33 cellular contexts compared by ENCODE assay signal in the genomic region with DNA sequence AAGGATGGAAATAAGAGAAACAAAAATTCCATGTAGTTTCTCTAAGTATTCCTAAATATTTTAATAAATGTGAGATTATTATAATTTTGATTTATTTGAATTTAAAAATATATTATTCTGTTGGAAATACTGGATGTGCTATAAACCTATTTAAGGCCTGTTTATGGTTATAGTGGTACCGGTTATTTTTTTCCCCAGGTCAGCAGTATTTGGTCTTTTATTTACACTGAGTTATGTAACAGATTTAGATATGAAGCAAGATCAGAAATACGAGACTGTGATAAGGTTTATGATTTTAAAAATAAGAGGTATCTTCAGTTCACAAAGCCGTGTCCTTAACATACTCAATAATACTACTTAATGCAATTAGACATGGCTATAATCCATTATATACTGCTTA.
"Had no signal": no experiment of that assay in that cellular context is flagged by ENCODE, and none has a peak within 500 bp of the region (broad histone marks: within the 10 kb centered on the region; RNA-seq: fewer than 3 reads in every experiment).

No MANE protein-coding gene starts in this region.

- H3K4me1 ChIP-seq: adrenal gland, body of pancreas, breast epithelium had no signal

- DNase-seq: activated B cell treated with CpG ODN at 0.5 μM for 24 hours; activated CD4-positive, alpha-beta memory T cell treated with anti-CD3 and anti-CD28 coated beads for 36 hours; activated CD4-positive, alpha-beta T cell treated with anti-CD3 and anti-CD28 coated beads for 4 hours; activated CD4-positive, alpha-beta T cell treated with anti-CD3 and anti-CD28 coated beads, Interleukin-2, amount 10 ng/mL, durations not matched to agents 24 days and 14 days; activated CD4-positive, alpha-beta T cell treated with anti-CD3 and anti-CD28 coated beads, Interleukin-2, amount 50 U/mL, for 1 hour; activated CD4-positive, alpha-beta T cell treated with anti-CD3 and anti-CD28 coated beads, Interleukin-2, amount 50 U/mL, for 4 hours; activated CD4-positive, CD25-positive, alpha-beta regulatory T cell treated with anti-CD3 and anti-CD28 coated beads, Interleukin-2, amount 50 U/mL, for 72 hours; activated CD8-positive, alpha-beta memory T cell treated with anti-CD3 and anti-CD28 coated beads, Interleukin-2, amount 50 U/mL, for 4 hours; activated CD8-positive, alpha-beta T cell treated with anti-CD3 and anti-CD28 coated beads for 36 hours; activated effector memory CD4-positive, alpha-beta T cell treated with anti-CD3 and anti-CD28 coated beads, Interleukin-2, amount 50 U/mL, for 16 hours; activated gamma-delta T cell treated with Interleukin-2 at 50 U/mL for 16 hours; activated naive CD4-positive, alpha-beta T cell; activated naive CD4-positive, alpha-beta T cell treated with anti-CD3 and anti-CD28 coated beads for 36 hours; activated naive CD4-positive, alpha-beta T cell treated with anti-CD3 and anti-CD28 coated beads, Interleukin-2, amount 50 U/mL, for 16 hours; activated naive CD8-positive, alpha-beta T cell treated with anti-CD3 and anti-CD28 coated beads for 36 hours; activated T-cell treated with anti-CD3 and anti-CD28 coated beads for 4 hours; activated T-cell treated with anti-CD3 and anti-CD28 coated beads, Interleukin-2, amount 50 U/mL, for 1 hour; activated T-cell treated with anti-CD3 and anti-CD28 coated beads, Interleukin-2, amount 50 U/mL, for 4 hours; activated T-cell treated with anti-CD3 and anti-CD28 coated beads, Interleukin-2, amount 50 U/mL, for 72 hours; adrenal gland; amniotic stem cell; aorta; body of pancreas; brain microvascular endothelial cell; central memory CD4-positive, alpha-beta T cell; T-helper 17 cell; T1000 had no signal

- H3K27me3 ChIP-seq: adrenal gland, body of pancreas, brain microvascular endothelial cell, breast epithelium had no signal

- FAIRE-seq: astrocyte, TTC549 had no signal

- H3K9me3 ChIP-seq: body of pancreas, breast epithelium had no signal

- ATAC-seq: activated CD8-positive, alpha-beta T cell treated with anti-CD3 and anti-CD28 coated beads for 36 hours; activated naive CD4-positive, alpha-beta T cell treated with anti-CD3 and anti-CD28 coated beads, Interleukin-2, amount 50 U/mL, for 72 hours; activated T-cell treated with anti-CD3 and anti-CD28 coated beads, Interleukin-2, amount 50 U/mL, for 4 hours; activated T-cell treated with anti-CD3 and anti-CD28 coated beads, Interleukin-2, amount 50 U/mL, for 72 hours; activated T-helper 17 cell treated with anti-CD3 and anti-CD28 coated beads, Interleukin-2, amount 50 U/mL, for 72 hours; body of pancreas; T-helper 17 cell had no signal

- H3K27ac ChIP-seq: adrenal gland, body of pancreas, brain microvascular endothelial cell, breast epithelium, VCaP had no signal

- H3K4me3 ChIP-seq: adrenal gland, body of pancreas, breast epithelium had no signal

- H3K36me3 ChIP-seq: adrenal gland, brain microvascular endothelial cell, breast epithelium had no signal
